ENCODE assay signal across 22 cellular contexts in the genomic region with DNA sequence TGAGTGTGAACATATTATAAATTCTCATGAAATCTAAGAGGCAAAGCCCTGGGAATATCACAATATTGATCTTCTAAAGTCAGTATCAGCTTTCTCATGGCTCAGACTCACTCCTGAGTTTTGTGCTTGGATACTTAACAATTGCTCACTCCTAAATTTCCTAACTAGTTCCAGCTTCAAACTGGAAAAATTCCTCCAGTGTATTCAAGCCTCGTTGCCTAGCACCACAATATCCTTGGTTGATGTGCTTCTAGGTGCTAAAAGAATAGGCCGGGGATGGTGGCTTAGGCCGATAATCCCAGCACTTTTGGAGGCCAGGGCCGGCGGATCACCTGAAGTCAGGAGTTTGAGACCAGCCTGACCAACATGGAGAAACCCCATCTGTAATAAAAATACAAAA.
"Had no signal": no experiment of that assay in that cellular context is flagged by ENCODE, and none has a peak within 500 bp of the region (broad histone marks: within the 10 kb centered on the region; RNA-seq: fewer than 3 reads in every experiment).

No MANE protein-coding gene starts in this region.

- H3K27me3 ChIP-seq: ascending aorta, breast epithelium, neutrophil, right atrium auricular region, testis, upper lobe of right lung had no signal

- H3K36me3 ChIP-seq: ascending aorta, breast epithelium, neutrophil, right atrium auricular region, upper lobe of right lung had no signal

- H3K4me3 ChIP-seq: ascending aorta, breast epithelium, right atrium auricular region, testis, upper lobe of right lung had no signal

- DNase-seq: activated CD4-positive, alpha-beta T cell treated with anti-CD3 and anti-CD28 coated beads for 1 hour; activated CD4-positive, alpha-beta T cell treated with anti-CD3 and anti-CD28 coated beads, Interleukin-2, amount 50 U/mL, for 4 hours; activated naive CD4-positive, alpha-beta T cell treated with anti-CD3 and anti-CD28 coated beads for 36 hours; activated naive CD8-positive, alpha-beta T cell treated with anti-CD3 and anti-CD28 coated beads, Interleukin-2, amount 50 U/mL, for 24 hours; activated T-cell treated with anti-CD3 and anti-CD28 coated beads for 4 hours; cerebellar nuclear complex; dermis blood vessel endothelial cell; effector memory CD8-positive, alpha-beta T cell; mesendoderm; natural killer cell; posterior cingulate gyrus; small intestine; stimulated activated CD4-positive, alpha-beta T cell treated with anti-CD3 and anti-CD28 coated beads, Interleukin-4, amount 100 ng/mL, for 24 hours; stimulated activated naive CD8-positive, alpha-beta T cell treated with anti-CD3 and anti-CD28 coated beads, Interleukin-15, Interleukin-2, amounts not matched to agents 100 U/mL and 50 U/mL, for 24 hours; T-helper 1 cell; T1000; testis; upper lobe of right lung had no signal

- H3K9me3 ChIP-seq: ascending aorta, breast epithelium, neutrophil, right atrium auricular region, testis, upper lobe of right lung had no signal

- H3K27ac ChIP-seq: neutrophil, right atrium auricular region, upper lobe of right lung had no signal
